ENCODE assay signal across 19 cellular contexts in the genomic region with DNA sequence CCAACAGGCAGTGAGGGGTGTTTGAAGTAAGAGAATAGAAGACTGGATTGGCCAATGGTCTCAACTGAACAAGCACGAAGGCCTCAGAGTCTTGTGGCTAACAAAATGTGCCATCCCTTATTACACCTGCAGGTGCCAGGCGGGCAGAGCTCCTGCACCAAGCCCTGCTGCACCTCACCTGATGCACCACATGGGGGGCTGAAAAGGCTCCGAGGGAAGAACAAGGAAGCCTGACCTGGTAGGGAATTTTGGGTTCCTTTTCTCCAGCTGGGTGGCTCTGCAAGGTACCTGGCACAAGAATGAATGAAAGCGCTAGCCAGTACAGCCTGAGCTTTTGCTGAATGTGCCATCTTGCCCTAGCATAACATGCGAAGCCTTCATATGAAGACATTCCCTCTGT. TPM values are rescaled to one million over a fixed set of nuclear protein-coding genes. Genes with fewer than 3 reads are reported as not detected.
A peak's percentile ranks its signal among the peaks of the same experiment; 100 is the strongest.
DNase-seq lines count a peak whose midpoint lies in the region; ATAC-seq, FAIRE-seq and TF ChIP-seq lines count a peak whose summit lies in the region.
"Had no signal": no experiment of that assay in that cellular context is flagged by ENCODE, and none has a peak within 500 bp of the region (broad histone marks: within the 10 kb centered on the region; RNA-seq: fewer than 3 reads in every experiment).

No MANE protein-coding gene starts in this region.

- no peaks in the 10 kb centered on the region for H3K4me1 Mint-ChIP-seq in Calu3 (ENCODE audit: low read depth, unreplicated experiment)

- no peak overlapping the region for H3K4me3 Mint-ChIP-seq in Calu3 (ENCODE audit: low read depth, unreplicated experiment)
- H3K4me3 Mint-ChIP-seq: activated CD8-positive, alpha-beta T cell treated with anti-CD3 and anti-CD28 coated beads, Interleukin-2, amount 10 ng/mL, durations not matched to agents 7 days and 5 days; type B pancreatic cell had no signal

- intact Hi-C loops in Calu3 (cut with micrococcal nuclease; ENCODE audit: unreplicated experiment) (no loop called here), left colon (cut with DNase I, micrococcal nuclease) (no loop called here)

- no peak for FAIRE-seq in bronchial epithelial cell (lab: Jason Lieb, UNC)
- FAIRE-seq: GM12892 had no signal

- no peaks in the 10 kb centered on the region for H3K9me3 Mint-ChIP-seq in Calu3 (ENCODE audit: low read depth, unreplicated experiment)
- H3K9me3 Mint-ChIP-seq: type B pancreatic cell had no signal

- H3K27me3 Mint-ChIP-seq in Calu3 (ENCODE audit: unreplicated experiment) = peaks cover 73% of the 10 kb centered on the region

- no peak for ATAC-seq in HG03354 (IDR thresholded peaks at IDR 0.05; ENCODE audit: poor library complexity, severe bottlenecking, unreplicated experiment)
- ATAC-seq in HG03439 (IDR thresholded peaks at IDR 0.05; ENCODE audit: unreplicated experiment) = no peak
- no peak for ATAC-seq in left colon
- ATAC-seq: activated CD4-positive, CD25-positive, alpha-beta regulatory T cell treated with anti-CD3 and anti-CD28 coated beads, Interleukin-2, amount 50 U/mL, for 24 hours; activated CD8-positive, alpha-beta T cell treated with anti-CD3 and anti-CD28 coated beads, Interleukin-2, amount 10 ng/mL, durations not matched to agents 7 days and 5 days had no signal

- no peak overlapping the region for H3K4me3 ChIP-seq in bronchial epithelial cell (ENCODE audit: low read depth, low read length)
- H3K4me3 ChIP-seq: coronary artery, prostate gland had no signal

- BruUV-seq in Calu3 (replicated peaks; lab: Mats Ljungman, UMichigan) = no TSS peak

- no peaks in the 10 kb centered on the region for H3K36me3 Mint-ChIP-seq in Calu3 (ENCODE audit: insufficient read depth, unreplicated experiment)
- H3K36me3 Mint-ChIP-seq: type B pancreatic cell had no signal

- CTCF ChIA-PET in Calu3 (lab: Charles Lee) = no interaction called here

- H3K36me3 ChIP-seq in bronchial epithelial cell (ENCODE audit: control insufficient read depth, insufficient read depth, low read length) = no peaks in the 10 kb centered on the region
- H3K36me3 ChIP-seq: prostate gland had no signal

- peaks cover 1% of the 10 kb centered on the region for H3K27me3 ChIP-seq in bronchial epithelial cell (ENCODE audit: control insufficient read depth, insufficient read depth, low read length)

- no peak overlapping the region for H3K27ac Mint-ChIP-seq in Calu3 (ENCODE audit: unreplicated experiment)
- H3K27ac Mint-ChIP-seq: activated CD8-positive, alpha-beta T cell treated with anti-CD3 and anti-CD28 coated beads, Interleukin-2, amount 10 ng/mL, durations not matched to agents 7 days and 5 days; type B pancreatic cell had no signal

- TF ChIP-seq CTCF in Calu3 (IDR thresholded peaks at IDR 0.05; ENCODE audit: unreplicated experiment) (peak; percentile 28), bronchial epithelial cell (IDR thresholded peaks at IDR 0.05; ENCODE audit: insufficient read depth, low read length, severe bottlenecking) (peak; percentile 19)

- peak; percentile 5 for DNase-seq in Calu3
- DNase-seq in HT-29 (ENCODE audit: low spot score) = peak; percentile 30
- DNase-seq in bronchial epithelial cell (ENCODE audit: low read depth) = no peak
- DNase-seq in iPS-NIHi7 (ENCODE audit: extremely low spot score) = peak; percentile 28
- no peak for DNase-seq in ACHN
- no peak for DNase-seq in left colon
- DNase-seq: activated CD8-positive, alpha-beta T cell treated with anti-CD3 and anti-CD28 coated beads, Interleukin-2, amount 10 ng/mL, durations not matched to agents 7 days and 5 days; C1 segment of cervical spinal cord; IMR-90; NCI-H526 treated with DMSO at 0.1 percent for 48 hours; Right ventricle myocardium superior; stimulated activated CD8-positive, alpha-beta memory T cell treated with anti-CD3 and anti-CD28 coated beads, Interleukin-4, amount 100 ng/mL, for 48 hours had no signal

- in situ Hi-C loops in ACHN (cut with HindIII; ENCODE audit: low pct_ligation_motif_present, low pct_unique_long_range_greater_than_20kb, low sequenced_read_pairs) = no loop called here

RNA-seq across cellular contexts. Expression of gene HSD3B1, which starts 9.7 kb away (rescaled TPM):
- not detected in 2 replicates for total RNA-seq in Calu3 (2022)
- 1.3 TPM in 1 of 2 replicates, not detected in the other for total RNA-seq in HT-29 (2014; rRNA removed; shearing (Covaris generic))
- total RNA-seq in bronchial epithelial cell = not detected in 2 replicates
- under 1 TPM; 0.70 to 0.92 TPM for total RNA-seq in left colon
- total RNA-seq: activated CD8-positive, alpha-beta T cell treated with anti-CD3 and anti-CD28 coated beads, Interleukin-2, amount 10 ng/mL, durations not matched to agents 7 days and 5 days; IMR-90; prostate gland; Right ventricle myocardium superior had no signal

Comparison
In these comparisons a context has a peak if more than half of its experiments do, and no peak if none do; other contexts are left out.
1. DNase-seq: peak in Calu3 (single experiment), HT-29 (single experiment) and iPS-NIHi7 (single experiment); none in bronchial epithelial cell (single experiment), ACHN (single experiment) and left colon (0 of 2).